18 cellular contexts compared by ENCODE assay signal in the genomic region with DNA sequence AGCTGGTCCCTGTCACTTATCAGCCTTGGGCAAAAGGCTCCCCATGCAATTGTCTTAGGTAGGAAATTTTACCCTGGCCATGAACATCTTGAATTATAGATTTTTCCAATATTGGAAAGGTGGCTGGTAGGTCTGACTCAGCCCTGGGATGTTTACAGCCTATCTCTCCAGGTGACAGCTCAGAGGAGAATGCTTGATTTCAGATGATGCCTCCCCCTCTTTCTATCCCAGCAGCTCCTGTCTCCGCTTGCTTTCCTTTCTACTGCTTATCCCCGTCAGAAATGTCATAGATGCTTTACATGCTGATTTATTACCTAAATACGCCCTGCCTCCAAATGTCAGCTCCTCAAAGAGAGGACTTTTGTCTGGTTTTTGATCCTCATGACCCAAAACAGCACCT.
"Had no signal": no experiment of that assay in that cellular context is flagged by ENCODE, and none has a peak within 500 bp of the region (broad histone marks: within the 10 kb centered on the region; RNA-seq: fewer than 3 reads in every experiment).

No MANE protein-coding gene starts in this region.

- H3K9me3 ChIP-seq: lower lobe of right lung, right atrium auricular region, stomach had no signal

- H3K4me3 ChIP-seq: lower lobe of right lung, right atrium auricular region, stomach had no signal

- H3K27ac Mint-ChIP-seq: activated T-cell treated with anti-CD3 and anti-CD28 coated beads, Interleukin-2, amount 50 U/mL, for 72 hours; endodermal cell; mesothelial cell of epicardium; progenitor cell of endocrine pancreas; T-helper 2 cell treated with Interferon-gamma antibody and Interleukin-4, amounts not matched to agents 5 μg/mL and 100 μg/mL, for 36 hours; type B pancreatic cell had no signal

- H3K4me3 Mint-ChIP-seq: activated T-cell treated with anti-CD3 and anti-CD28 coated beads, Interleukin-2, amount 50 U/mL, for 72 hours; endodermal cell; mesothelial cell of epicardium; T-helper 2 cell treated with Interferon-gamma antibody and Interleukin-4, amounts not matched to agents 5 μg/mL and 100 μg/mL, for 36 hours; type B pancreatic cell had no signal

- ATAC-seq: activated T-cell treated with anti-CD3 and anti-CD28 coated beads, Interleukin-2, amount 50 U/mL, for 72 hours had no signal

- H3K36me3 Mint-ChIP-seq: type B pancreatic cell had no signal

- H3K9me3 Mint-ChIP-seq: activated T-cell treated with anti-CD3 and anti-CD28 coated beads, Interleukin-2, amount 50 U/mL, for 72 hours; endodermal cell; mesothelial cell of epicardium; T-helper 2 cell treated with Interferon-gamma antibody and Interleukin-4, amounts not matched to agents 5 μg/mL and 100 μg/mL, for 36 hours; type B pancreatic cell had no signal

- FAIRE-seq: keratinocyte, TTC549 had no signal

- DNase-seq: activated CD8-positive, alpha-beta memory T cell treated with anti-CD3 and anti-CD28 coated beads, Interleukin-2, amount 50 U/mL, for 4 hours; activated effector memory CD4-positive, alpha-beta T cell treated with anti-CD3 and anti-CD28 coated beads, Interleukin-2, amount 50 U/mL, for 16 hours; activated naive CD4-positive, alpha-beta T cell treated with anti-CD3 and anti-CD28 coated beads, Interleukin-2, amount 50 U/mL, for 16 hours; activated T-cell treated with anti-CD3 and anti-CD28 coated beads, Interleukin-2, amount 50 U/mL, for 72 hours; dermis blood vessel endothelial cell; endodermal cell; foreskin melanocyte; hypothalamus; lower lobe of right lung; stomach had no signal

- H3K27me3 Mint-ChIP-seq: type B pancreatic cell had no signal

- H3K27ac ChIP-seq: epithelial cell of prostate, lower lobe of right lung, right atrium auricular region, stomach had no signal

- H3K27me3 ChIP-seq: right atrium auricular region, stomach had no signal
